1 cellular context compared by ENCODE assay signal in the genomic region with DNA sequence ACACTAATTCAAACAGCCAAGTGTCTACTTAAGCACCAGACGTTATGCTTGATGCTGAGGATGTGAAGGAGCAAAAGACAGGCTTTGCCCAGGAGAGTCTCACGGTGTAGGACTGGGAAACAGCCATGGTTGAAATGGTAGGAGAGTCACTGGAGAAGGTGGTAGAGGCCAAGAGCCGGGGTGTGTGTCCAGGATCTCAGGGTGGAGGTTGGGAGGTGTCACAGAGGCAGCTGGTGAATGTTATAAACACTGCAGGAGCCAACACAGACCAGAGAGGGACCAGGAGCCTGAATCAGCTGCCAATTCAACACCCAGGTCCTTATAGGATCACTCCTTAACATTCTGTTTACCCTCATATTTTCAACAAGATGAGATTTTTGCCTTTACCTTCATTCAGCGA.
TF ChIP-seq lines count a peak whose summit lies in the region.

No MANE protein-coding gene starts in this region.

TF ChIP-seq in IMR-90, 13 proteins besides CTCF, POLR2A, EP300 and RAD21:
- TF ChIP-seq BHLHE40 (IDR thresholded peaks at IDR 0.05; ENCODE audit: low read depth, low read length): no peak
- no peak for TF ChIP-seq MAFK (IDR thresholded peaks at IDR 0.05; ENCODE audit: low read depth, low read length)
- no peak for TF ChIP-seq FOS (IDR thresholded peaks at IDR 0.05; ENCODE audit: low read depth, low read length)
- TF ChIP-seq RFX5 (IDR thresholded peaks at IDR 0.05; ENCODE audit: low read depth, low read length): no peak
- TF ChIP-seq MXI1 (IDR thresholded peaks at IDR 0.05; ENCODE audit: borderline replicate concordance, low read depth, low read length): no peak
- TF ChIP-seq, protein P1, sequence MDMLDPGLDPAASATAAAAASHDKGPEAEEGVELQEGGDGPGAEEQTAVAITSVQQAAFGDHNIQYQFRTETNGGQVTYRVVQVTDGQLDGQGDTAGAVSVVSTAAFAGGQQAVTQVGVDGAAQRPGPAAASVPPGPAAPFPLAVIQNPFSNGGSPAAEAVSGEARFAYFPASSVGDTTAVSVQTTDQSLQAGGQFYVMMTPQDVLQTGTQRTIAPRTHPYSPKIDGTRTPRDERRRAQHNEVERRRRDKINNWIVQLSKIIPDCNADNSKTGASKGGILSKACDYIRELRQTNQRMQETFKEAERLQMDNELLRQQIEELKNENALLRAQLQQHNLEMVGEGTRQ (IDR thresholded peaks at IDR 0.05; ENCODE audit: low read depth, low read length): no peak
- no peak for TF ChIP-seq RCOR1 (IDR thresholded peaks at IDR 0.05; ENCODE audit: insufficient replicate concordance, low read length)
